Comparison of ENCODE assay signal across 1 cellular context in the genomic region with DNA sequence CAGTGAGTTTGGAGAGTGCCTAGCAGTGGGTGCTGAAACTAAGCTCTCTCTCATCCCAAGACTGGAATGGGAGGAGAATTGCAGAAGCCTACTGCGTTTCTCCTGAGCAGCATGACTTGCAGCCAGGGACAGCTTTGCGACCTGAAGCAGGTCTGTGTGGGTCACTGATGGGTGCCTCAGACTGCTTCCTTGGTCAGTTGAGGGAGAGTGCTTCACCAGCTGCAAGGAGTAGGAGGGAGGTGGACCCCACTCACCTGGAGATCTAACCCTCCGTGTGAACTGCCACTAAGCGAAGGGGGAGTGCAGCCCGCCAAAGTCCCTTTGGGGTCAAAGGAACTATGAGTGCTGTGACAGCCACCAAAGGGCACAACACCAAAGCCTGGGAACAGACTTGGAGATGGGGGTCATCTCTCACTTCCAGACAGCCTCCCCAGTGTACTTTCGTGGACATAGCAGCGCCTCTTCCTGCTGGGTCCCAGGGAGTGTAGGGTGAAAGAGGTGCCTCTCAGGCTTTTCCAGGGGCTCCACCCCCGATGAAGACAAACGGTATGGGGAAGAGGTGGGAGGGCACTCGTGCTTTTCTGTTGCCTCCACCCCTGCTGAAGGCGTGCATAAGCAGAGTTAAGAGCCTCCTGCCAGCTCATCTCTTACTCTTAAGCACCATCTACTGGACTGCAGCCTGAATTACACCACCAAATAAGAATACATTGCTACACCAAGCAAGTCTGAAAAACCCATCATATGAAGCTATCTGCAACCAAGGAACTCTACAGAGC.
TF ChIP-seq lines count a peak whose summit lies in the region.

No MANE protein-coding gene starts in this region.

TF ChIP-seq in HEK293, 187 proteins besides CTCF, POLR2A, EP300 and RAD21 (continued from another document):
- no peak for TF ChIP-seq ZNF146 (tag by site-specific recombination; IDR thresholded peaks at IDR 0.05)
- TF ChIP-seq, protein P1, sequence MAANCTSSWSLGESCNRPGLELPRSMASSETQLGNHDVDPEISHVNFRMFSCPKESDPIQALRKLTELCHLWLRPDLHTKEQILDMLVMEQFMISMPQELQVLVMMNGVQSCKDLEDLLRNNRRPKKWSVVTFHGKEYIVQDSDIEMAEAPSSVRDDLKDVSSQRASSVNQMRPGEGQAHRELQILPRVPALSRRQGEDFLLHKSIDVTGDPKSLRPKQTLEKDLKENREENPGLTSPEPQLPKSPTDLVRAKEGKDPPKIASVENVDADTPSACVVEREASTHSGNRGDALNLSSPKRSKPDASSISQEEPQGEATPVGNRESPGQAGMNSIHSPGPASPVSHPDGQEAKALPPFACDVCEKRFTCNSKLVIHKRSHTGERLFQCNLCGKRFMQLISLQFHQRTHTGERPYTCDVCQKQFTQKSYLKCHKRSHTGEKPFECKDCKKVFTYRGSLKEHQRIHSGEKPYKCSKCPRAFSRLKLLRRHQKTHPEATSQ (tag by site-specific recombination; IDR thresholded peaks at IDR 0.05), result no peak
- no peak for TF ChIP-seq ZNF76 (tag by site-specific recombination; IDR thresholded peaks at IDR 0.05; ENCODE audit: borderline replicate concordance, low read depth)
- no peak for TF ChIP-seq ZNF121 (tag by site-specific recombination; IDR thresholded peaks at IDR 0.05)
- TF ChIP-seq, protein P2, sequence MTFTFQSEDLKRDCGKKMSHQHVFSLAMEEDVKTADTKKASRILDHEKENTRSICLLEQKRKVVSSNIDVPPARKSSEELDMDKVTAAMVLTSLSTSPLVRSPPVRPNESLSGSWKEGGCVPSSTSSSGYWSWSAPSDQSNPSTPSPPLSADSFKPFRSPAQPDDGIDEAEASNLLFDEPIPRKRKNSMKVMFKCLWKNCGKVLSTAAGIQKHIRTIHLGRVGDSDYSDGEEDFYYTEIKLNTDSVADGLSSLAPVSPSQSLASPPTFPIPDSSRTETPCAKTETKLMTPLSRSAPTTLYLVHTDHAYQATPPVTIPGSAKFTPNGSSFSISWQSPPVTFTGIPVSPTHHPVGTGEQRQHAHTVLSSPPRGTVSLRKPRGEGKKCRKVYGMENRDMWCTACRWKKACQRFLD (tag by site-specific recombination; IDR thresholded peaks at IDR 0.05), result no peak
- no peak for TF ChIP-seq ZNF777 (tag by site-specific recombination; IDR thresholded peaks at IDR 0.05; ENCODE audit: borderline replicate concordance)
- no peak for TF ChIP-seq ZSCAN30 (tag by site-specific recombination; IDR thresholded peaks at IDR 0.05)
- peak; percentile 75 for TF ChIP-seq ZNF654 (tag by site-specific recombination; IDR thresholded peaks at IDR 0.05; ENCODE audit: low read depth)
- TF ChIP-seq ZNF621 (tag by site-specific recombination; IDR thresholded peaks at IDR 0.05), result no peak
- no peak for TF ChIP-seq MEIS1 (CRISPR knock-in tag; IDR thresholded peaks at IDR 0.05; ENCODE audit: borderline replicate concordance)
- TF ChIP-seq ZFP37 (tag by site-specific recombination; IDR thresholded peaks at IDR 0.05), result no peak
- no peak for TF ChIP-seq ZNF785 (tag by site-specific recombination; IDR thresholded peaks at IDR 0.05)
- TF ChIP-seq ZNF658 (tag by site-specific recombination; IDR thresholded peaks at IDR 0.05), result no peak
- TF ChIP-seq KLF1 (tag by site-specific recombination; IDR thresholded peaks at IDR 0.05), result no peak
- TF ChIP-seq, protein P3, sequence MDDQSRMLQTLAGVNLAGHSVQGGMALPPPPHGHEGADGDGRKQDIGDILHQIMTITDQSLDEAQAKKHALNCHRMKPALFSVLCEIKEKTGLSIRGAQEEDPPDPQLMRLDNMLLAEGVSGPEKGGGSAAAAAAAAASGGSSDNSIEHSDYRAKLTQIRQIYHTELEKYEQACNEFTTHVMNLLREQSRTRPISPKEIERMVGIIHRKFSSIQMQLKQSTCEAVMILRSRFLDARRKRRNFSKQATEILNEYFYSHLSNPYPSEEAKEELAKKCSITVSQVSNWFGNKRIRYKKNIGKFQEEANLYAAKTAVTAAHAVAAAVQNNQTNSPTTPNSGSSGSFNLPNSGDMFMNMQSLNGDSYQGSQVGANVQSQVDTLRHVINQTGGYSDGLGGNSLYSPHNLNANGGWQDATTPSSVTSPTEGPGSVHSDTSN (CRISPR knock-in tag; IDR thresholded peaks at IDR 0.05), result no peak
- TF ChIP-seq ZNF354C (tag by site-specific recombination; IDR thresholded peaks at IDR 0.05; ENCODE audit: borderline replicate concordance, low read depth), result no peak
- no peak for TF ChIP-seq YY2 (tag by site-specific recombination; IDR thresholded peaks at IDR 0.05)
- no peak for TF ChIP-seq ZNF433 (tag by site-specific recombination; IDR thresholded peaks at IDR 0.05; ENCODE audit: low read depth)
- no peak for TF ChIP-seq ZNF48 (tag by site-specific recombination; IDR thresholded peaks at IDR 0.05)
- TF ChIP-seq SP3 (tag by site-specific recombination; IDR thresholded peaks at IDR 0.05), result no peak
- TF ChIP-seq, protein P4, sequence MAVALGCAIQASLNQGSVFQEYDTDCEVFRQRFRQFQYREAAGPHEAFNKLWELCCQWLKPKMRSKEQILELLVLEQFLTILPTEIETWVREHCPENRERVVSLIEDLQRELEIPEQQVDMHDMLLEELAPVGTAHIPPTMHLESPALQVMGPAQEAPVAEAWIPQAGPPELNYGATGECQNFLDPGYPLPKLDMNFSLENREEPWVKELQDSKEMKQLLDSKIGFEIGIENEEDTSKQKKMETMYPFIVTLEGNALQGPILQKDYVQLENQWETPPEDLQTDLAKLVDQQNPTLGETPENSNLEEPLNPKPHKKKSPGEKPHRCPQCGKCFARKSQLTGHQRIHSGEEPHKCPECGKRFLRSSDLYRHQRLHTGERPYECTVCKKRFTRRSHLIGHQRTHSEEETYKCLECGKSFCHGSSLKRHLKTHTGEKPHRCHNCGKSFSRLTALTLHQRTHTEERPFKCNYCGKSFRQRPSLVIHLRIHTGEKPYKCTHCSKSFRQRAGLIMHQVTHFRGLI (tag by site-specific recombination; IDR thresholded peaks at IDR 0.05), result no peak
- TF ChIP-seq, protein P5, sequence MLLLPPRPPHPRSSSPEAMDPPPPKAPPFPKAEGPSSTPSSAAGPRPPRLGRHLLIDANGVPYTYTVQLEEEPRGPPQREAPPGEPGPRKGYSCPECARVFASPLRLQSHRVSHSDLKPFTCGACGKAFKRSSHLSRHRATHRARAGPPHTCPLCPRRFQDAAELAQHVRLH (tag by site-specific recombination; IDR thresholded peaks at IDR 0.05), result no peak
- TF ChIP-seq, protein P6, sequence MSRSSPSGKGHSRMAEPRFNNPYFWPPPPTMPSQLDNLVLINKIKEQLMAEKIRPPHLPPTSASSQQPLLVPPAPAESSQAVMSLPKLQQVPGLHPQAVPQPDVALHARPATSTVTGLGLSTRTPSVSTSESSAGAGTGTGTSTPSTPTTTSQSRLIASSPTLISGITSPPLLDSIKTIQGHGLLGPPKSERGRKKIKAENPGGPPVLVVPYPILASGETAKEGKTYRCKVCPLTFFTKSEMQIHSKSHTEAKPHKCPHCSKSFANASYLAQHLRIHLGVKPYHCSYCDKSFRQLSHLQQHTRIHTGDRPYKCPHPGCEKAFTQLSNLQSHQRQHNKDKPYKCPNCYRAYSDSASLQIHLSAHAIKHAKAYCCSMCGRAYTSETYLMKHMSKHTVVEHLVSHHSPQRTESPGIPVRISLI (tag by site-specific recombination; IDR thresholded peaks at IDR 0.05), result no peak
- TF ChIP-seq ZNF747 (tag by site-specific recombination; IDR thresholded peaks at IDR 0.05), result no peak
